Comparison of ENCODE assay signal across 28 cellular contexts in genomic region chr13:63139277-63139676, GRCh38.
"Had no signal": no experiment of that assay in that cellular context is flagged by ENCODE, and none has a peak within 500 bp of the region (broad histone marks: within the 10 kb centered on the region; RNA-seq: fewer than 3 reads in every experiment).

No MANE protein-coding gene starts in this region.

- DNase-seq: hypothalamus; immature natural killer cell; kidney; left colon; left lung; lower lobe of right lung; mammary epithelial cell; mesenchymal stem cell; natural killer cell; nephron progenitor cell; ovary; retina; right cardiac atrium; stimulated activated CD4-positive, alpha-beta T cell treated with anti-CD3 and anti-CD28 coated beads, Interleukin-12 subunit alpha, Interleukin-12 subunit beta, amount 100 ng/mL, for 4 hours; stimulated activated CD4-positive, alpha-beta T cell treated with anti-CD3 and anti-CD28 coated beads, Interleukin-15, amount 100 ng/mL, for 24 hours; stimulated activated CD4-positive, alpha-beta T cell treated with anti-CD3 and anti-CD28 coated beads, Interleukin-2, amount 100 ng/mL, for 24 hours; stimulated activated CD4-positive, alpha-beta T cell treated with anti-CD3 and anti-CD28 coated beads, Interleukin-4, amount 100 ng/mL, for 1 hour; stimulated activated naive B cell treated with anti-CD40 and anti-IgM and Interleukin-4, amounts not matched to agents 10 μg/mL and 1 μg/mL and 100 μg/mL, for 72 hours; stimulated activated naive CD8-positive, alpha-beta T cell treated with anti-CD3 and anti-CD28 coated beads, Interleukin-15, Interleukin-2, amounts not matched to agents 100 U/mL and 50 U/mL, for 24 hours; stomach; testis; thyroid gland; transverse colon; upper lobe of left lung had no signal

- H3K27ac ChIP-seq: left lung, lower lobe of right lung, neural progenitor cell, ovary, skin epidermis, stomach, testis, thyroid gland, transverse colon, upper lobe of left lung had no signal

- H3K4me3 ChIP-seq: left lung, lower lobe of right lung, neural progenitor cell, ovary, skin epidermis, stomach, testis, thyroid gland, transverse colon, upper lobe of left lung had no signal

- H3K36me3 Mint-ChIP-seq: neural progenitor cell; stimulated activated naive B cell treated with anti-CD40 and anti-IgM and Interleukin-4, amounts not matched to agents 10 μg/mL and 1 μg/mL and 100 μg/mL, for 72 hours had no signal

- H3K36me3 ChIP-seq: left lung, lower lobe of right lung, neural progenitor cell, ovary, stomach, thyroid gland, transverse colon, upper lobe of left lung had no signal

- H3K4me3 Mint-ChIP-seq: immature natural killer cell; natural killer cell; nephron progenitor cell; neural progenitor cell; stimulated activated naive B cell treated with anti-CD40 and anti-IgM and Interleukin-4, amounts not matched to agents 10 μg/mL and 1 μg/mL and 100 μg/mL, for 72 hours had no signal

- H3K27ac Mint-ChIP-seq: immature natural killer cell; natural killer cell; nephron progenitor cell; neural progenitor cell; progenitor cell of endocrine pancreas; stimulated activated naive B cell treated with anti-CD40 and anti-IgM and Interleukin-4, amounts not matched to agents 10 μg/mL and 1 μg/mL and 100 μg/mL, for 72 hours had no signal

- H2AFZ ChIP-seq: neural progenitor cell had no signal

- H3K9me3 ChIP-seq: lower lobe of right lung, ovary, stomach, testis, thyroid gland, transverse colon, upper lobe of left lung had no signal

- ATAC-seq: left colon; left lung; lower lobe of right lung; natural killer cell; right cardiac atrium; sciatic nerve; stimulated activated naive B cell treated with anti-CD40 and anti-IgM and Interleukin-4, amounts not matched to agents 10 μg/mL and 1 μg/mL and 100 μg/mL, for 72 hours; stimulated activated naive CD8-positive, alpha-beta T cell treated with anti-CD3 and anti-CD28 coated beads, Interleukin-15, Interleukin-2, amounts not matched to agents 100 U/mL and 50 U/mL, for 24 hours had no signal

- H3K4me1 ChIP-seq: left lung, lower lobe of right lung, neural progenitor cell, stomach, testis, thyroid gland, transverse colon, upper lobe of left lung had no signal

- H3K4me2 ChIP-seq: neural progenitor cell had no signal

- H3K27me3 ChIP-seq: left lung, neural progenitor cell, ovary, stomach, testis, thyroid gland, transverse colon, upper lobe of left lung had no signal

- H3K4me1 Mint-ChIP-seq: immature natural killer cell; natural killer cell; nephron progenitor cell; neural progenitor cell; stimulated activated naive B cell treated with anti-CD40 and anti-IgM and Interleukin-4, amounts not matched to agents 10 μg/mL and 1 μg/mL and 100 μg/mL, for 72 hours had no signal

- H3K9ac ChIP-seq: neural progenitor cell had no signal

- H3K27me3 Mint-ChIP-seq: progenitor cell of endocrine pancreas; stimulated activated naive B cell treated with anti-CD40 and anti-IgM and Interleukin-4, amounts not matched to agents 10 μg/mL and 1 μg/mL and 100 μg/mL, for 72 hours had no signal

- H3K9me3 Mint-ChIP-seq: nephron progenitor cell, neural progenitor cell had no signal
